Comparison of ENCODE assay signal across 10 cellular contexts in the genomic region with DNA sequence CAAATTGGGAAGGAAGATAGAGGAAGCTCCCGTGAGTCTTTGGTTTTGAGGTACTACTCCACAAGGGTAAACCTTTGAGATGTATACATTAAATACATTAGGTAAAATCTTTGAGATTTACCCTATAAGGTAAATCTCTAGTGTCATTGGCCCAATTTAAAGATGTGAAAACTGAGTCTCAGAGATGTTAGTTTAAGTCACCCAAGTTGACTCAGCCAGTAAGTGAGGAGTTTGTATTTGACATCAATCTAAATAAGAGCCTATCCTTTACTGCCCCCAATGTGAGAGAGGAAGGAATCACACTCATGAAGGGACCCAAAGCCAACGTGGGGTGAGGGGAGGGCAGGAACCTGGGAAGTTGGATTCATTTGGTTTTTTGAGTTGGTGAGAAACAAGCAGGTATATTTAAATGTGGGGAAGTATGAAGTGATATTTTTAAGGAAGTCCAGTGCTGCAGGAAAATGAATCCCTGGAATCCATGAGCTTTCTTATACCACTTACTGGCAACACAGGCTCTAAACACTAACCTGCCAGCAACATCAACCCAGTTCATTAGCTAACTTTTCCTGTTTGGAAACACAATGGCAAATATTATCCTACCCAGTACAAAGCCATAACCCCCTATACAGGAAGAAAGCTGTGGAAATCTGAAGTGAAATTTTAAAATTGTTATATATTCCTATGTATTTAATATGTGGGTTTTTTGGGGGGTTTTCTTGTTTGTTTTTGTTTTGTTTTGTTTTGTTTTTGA. TPM values are rescaled to one million over a fixed set of nuclear protein-coding genes. Genes with fewer than 3 reads are reported as not detected.
DNase-seq lines count a peak whose midpoint lies in the region; ATAC-seq lines count a peak whose summit lies in the region.
"Had no signal": no experiment of that assay in that cellular context is flagged by ENCODE, and none has a peak within 500 bp of the region (broad histone marks: within the 10 kb centered on the region; RNA-seq: fewer than 3 reads in every experiment).

No MANE protein-coding gene starts in this region.

- in situ Hi-C loops in SK-MEL-5 (cut with HindIII; ENCODE audit: low pct_unique_long_range_greater_than_20kb, low sequenced_read_pairs) = no loop called here

- DNase-seq in COR-L47 (lab: John Stamatoyannopoulos, UW) (peak; percentile 4), H4 (ENCODE audit: low spot score) (peak; percentile 61), SK-MEL-5 (ENCODE audit: low read depth, low spot score) (peak; percentile 70), kidney tubule cell (ENCODE audit: low spot score) (peak; percentile 30), T1000 (lab: John Stamatoyannopoulos, UW) (no peak), NCI-H510A treated with DMSO at 0.1 percent for 48 hours (lab: John Stamatoyannopoulos, UW) (no peak), NCI-H146 treated with DMSO at 0.1 percent for 48 hours (lab: John Stamatoyannopoulos, UW; ENCODE audit: unreplicated experiment) (no peak)
- DNase-seq: activated T-cell treated with anti-CD3 and anti-CD28 coated beads, Interleukin-2, amount 50 U/mL, for 48 hours; esophagus squamous epithelium had no signal

- no peak for ATAC-seq in HG02759 (IDR thresholded peaks at IDR 0.05; ENCODE audit: unreplicated experiment)

RNA-seq across cellular contexts. Expression of gene PALLD, which starts 55.3 kb away (rescaled TPM):
- 82.3 and 92.1 TPM in 2 replicates for total RNA-seq in H4 (2014; rRNA removed; shearing (Covaris generic))
- 20.9 and 22.4 TPM in 2 replicates for total RNA-seq in SK-MEL-5 (2014; rRNA removed; shearing (Covaris generic))
- polyA plus RNA-seq in SK-MEL-5 (2015; cell fraction: cytosol; rRNA removed) = 20.7 and 35.8 TPM in 2 replicates
- polyA plus RNA-seq in SK-MEL-5 (2015; cell fraction: nucleus; rRNA removed) = 9.9 and 10.5 TPM in 2 replicates

Comparison
In these comparisons a context has a peak if more than half of its experiments do, and no peak if none do; other contexts are left out.
1. DNase-seq: peak in COR-L47 (single experiment), H4 (single experiment), SK-MEL-5 (single experiment) and kidney tubule cell (single experiment); none in T1000 (single experiment), NCI-H510A treated with DMSO at 0.1 percent for 48 hours (single experiment) and NCI-H146 treated with DMSO at 0.1 percent for 48 hours (single experiment).